Comparison of ENCODE assay signal across 8 cellular contexts in the genomic region with DNA sequence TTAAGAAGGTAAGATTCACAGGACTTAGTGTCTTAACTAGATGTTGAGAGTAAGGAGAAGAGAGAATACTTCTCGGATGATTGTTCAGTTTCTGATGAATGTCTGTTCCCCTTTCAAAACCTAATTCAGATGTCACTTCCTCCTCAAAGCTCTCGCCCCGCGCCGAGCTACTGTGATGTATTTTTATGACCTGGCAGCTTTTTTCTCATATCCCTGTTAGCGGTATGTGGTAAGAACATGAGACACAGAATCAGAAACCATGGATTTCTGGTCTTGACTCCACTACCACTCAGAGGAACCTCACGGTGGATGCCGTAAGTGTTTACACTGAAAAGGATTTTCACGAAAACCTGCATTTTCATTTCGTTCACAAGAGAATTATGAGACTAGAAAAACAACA. TPM values are rescaled to one million over a fixed set of nuclear protein-coding genes. Genes with fewer than 3 reads are reported as not detected.
DNase-seq lines count a peak whose midpoint lies in the region; ATAC-seq, FAIRE-seq and TF ChIP-seq lines count a peak whose summit lies in the region.

No MANE protein-coding gene starts in this region.

- H3K27ac ChIP-seq in GM12878 (ENCODE audit: control insufficient read depth, insufficient read depth) (peak overlapping the region; percentile 89), mesendoderm (ENCODE audit: low read depth, low read length) (no peak overlapping the region)

- peak; percentile 85 for ATAC-seq in GM18508 (IDR thresholded peaks at IDR 0.05; ENCODE audit: insufficient read depth, unreplicated experiment)
- ATAC-seq in HG02623 (IDR thresholded peaks at IDR 0.05; ENCODE audit: unreplicated experiment), result peak; percentile 81
- ATAC-seq in GM12878, result peak; percentile 87

- SMC1A ChIA-PET in GM12878 (lab: Charles Lee; ENCODE audit: uncharacterized antibody, unreplicated experiment), result interaction anchor here (0.6 to 2.9 kb wide), 31 partner anchors 9 to 797 kb away, joined by 3 to 84 read pairs (median 6); a partner anchor contains a TSS

- no peak overlapping the region for H2BK5ac ChIP-seq in mesendoderm (ENCODE audit: low read length)

- TF ChIP-seq POLR2A in GM12878 (IDR thresholded peaks at IDR 0.05; ENCODE audit: low read depth, low read length), result no peak

- peak overlapping the region; percentile 58 for H3K4me2 ChIP-seq in GM12878 (ENCODE audit: control insufficient read depth, insufficient read depth)
- H3K4me2 ChIP-seq in mesendoderm (ENCODE audit: low read length), result no peak overlapping the region

- POLR2A ChIA-PET in GM12878 (lab: Charles Lee), result interaction anchor here (0.8 to 3.6 kb wide), 15 partner anchors 9 to 94 kb away, joined by 3 to 22 read pairs (median 4); a partner anchor contains a TSS

- WGBS in GM12878 (ENCODE audit: insufficient coverage, insufficient replicate concordance, low lambda C conversion rate, missing lambda C conversion rate), result 1% methylated on average over 10 of the region's 10 CpGs
- WGBS in mesendoderm (ENCODE audit: extremely low coverage, insufficient coverage, low lambda C conversion rate), result no CpG with 5 or more reads among the region's 10 CpGs

- RAD21 ChIA-PET in GM12878 (lab: Charles Lee; ENCODE audit: unreplicated experiment), result interaction anchor here (1.1 to 2.8 kb wide), 24 partner anchors 9 to 171 kb away, joined by 3 to 41 read pairs (median 7); a partner anchor contains a TSS

- H3K56ac ChIP-seq in mesendoderm (ENCODE audit: low read length), result no peak overlapping the region

- no TSS peak for BruUV-seq in GM12878 (replicated peaks; lab: Mats Ljungman, UMichigan)

- no peak overlapping the region for H3K18ac ChIP-seq in mesendoderm (ENCODE audit: low read length)

- H3K79me2 ChIP-seq in GM12878 (ENCODE audit: control insufficient read depth, insufficient read depth, low read length) (no peaks in the 10 kb centered on the region), mesendoderm (ENCODE audit: control insufficient read depth, insufficient read depth, low read length) (no peaks in the 10 kb centered on the region)

- peak; percentile 99 for FAIRE-seq in GM12878 (lab: Jason Lieb, UNC)

- no peak overlapping the region for H3K4ac ChIP-seq in mesendoderm (ENCODE audit: low read depth, low read length)

- no peaks in the 10 kb centered on the region for H3K27me3 Mint-ChIP-seq in stimulated activated naive CD8-positive, alpha-beta T cell treated with anti-CD3 and anti-CD28 coated beads, Interleukin-15, Interleukin-2, amounts not matched to agents 100 ng/mL and 50 ng/mL, for 24 hours
- H3K27me3 Mint-ChIP-seq in glutamatergic neuron (ENCODE audit: unreplicated experiment), result no peaks in the 10 kb centered on the region

- no peaks in the 10 kb centered on the region for H4K20me1 ChIP-seq in GM12878 (ENCODE audit: control insufficient read depth, insufficient read depth)

- H3K27me3 ChIP-seq in GM12878 (replicated peaks in 1 of 2; ENCODE audit: control insufficient read depth in 2 of 2, insufficient read depth in 2 of 2, low read length in 1 of 2) (no peaks in the 10 kb centered on the region), mesendoderm (ENCODE audit: insufficient read depth, low read length, poor library complexity) (no peaks in the 10 kb centered on the region)

- no peak overlapping the region for H2BK15ac ChIP-seq in mesendoderm (replicated peaks; ENCODE audit: low read depth)

- H3K36me3 ChIP-seq in GM12878 (ENCODE audit: control insufficient read depth in 2 of 2, insufficient read depth in 2 of 2, low read length in 1 of 2), result no peaks in the 10 kb centered on the region; a peak in 2 of 4 replicates
- H3K36me3 ChIP-seq in mesendoderm (ENCODE audit: control insufficient read depth, insufficient read depth, low read length), result no peaks in the 10 kb centered on the region

- peak; percentile 74 to 77; a peak in 3 of 4 replicates for TF ChIP-seq EP300 in GM12878 (IDR thresholded peaks at IDR 0.05; ENCODE audit: borderline replicate concordance in 1 of 2, control insufficient read depth in 1 of 2, low read depth in 2 of 2, low read length in 2 of 2)

- CTCF ChIA-PET in GM12878 (lab: Yijun Ruan, JAX), result interaction anchor here (0.7 to 2.7 kb wide), 21 partner anchors 9 to 275 kb away, joined by 3 to 20 read pairs (median 5); a partner anchor contains a TSS

- H3K79me1 ChIP-seq in mesendoderm (ENCODE audit: low read length), result no peaks in the 10 kb centered on the region

- no peak for TF ChIP-seq RAD21 in GM12878 (IDR thresholded peaks at IDR 0.05; ENCODE audit: insufficient read depth, low read depth, low read length)

- H3K23ac ChIP-seq in mesendoderm (ENCODE audit: low read length), result no peak overlapping the region

- H2AK5ac ChIP-seq in mesendoderm (ENCODE audit: low read length), result no peak overlapping the region

- TF ChIP-seq CTCF in GM12878 (IDR thresholded peaks at IDR 0.05 in 2 of 3, conservative IDR thresholded peaks at IDR 0.05 in 1 of 3; ENCODE audit: control insufficient read depth in 2 of 3, extremely low read depth in 1 of 3, insufficient read depth in 1 of 3, low read depth in 3 of 3, low read length in 3 of 3) (no peak), glutamatergic neuron (IDR thresholded peaks at IDR 0.05; ENCODE audit: partially characterized antibody, unreplicated experiment) (no peak)

- H3K4me3 Mint-ChIP-seq in stimulated activated naive CD8-positive, alpha-beta T cell treated with anti-CD3 and anti-CD28 coated beads, Interleukin-15, Interleukin-2, amounts not matched to agents 100 ng/mL and 50 ng/mL, for 24 hours, result peak overlapping the region; percentile 65
- no peak overlapping the region for H3K4me3 Mint-ChIP-seq in glutamatergic neuron (ENCODE audit: unreplicated experiment)

- intact Hi-C loops in GM12878 (cut with micrococcal nuclease; ENCODE audit: unreplicated experiment), result loop anchor here (1.0 to 5.0 kb wide), 4 partner anchors 47 to 105 kb away; a partner anchor contains a TSS

- peak overlapping the region; percentile 58 for H3K9ac ChIP-seq in GM12878 (ENCODE audit: control insufficient read depth, insufficient read depth, low read length)
- no peak overlapping the region for H3K9ac ChIP-seq in mesendoderm (ENCODE audit: low read length)

- H2BK120ac ChIP-seq in mesendoderm (ENCODE audit: low read depth, low read length), result no peak overlapping the region

- no peaks in the 10 kb centered on the region for H3K9me3 ChIP-seq in GM12878 (replicated peaks; ENCODE audit: control insufficient read depth, insufficient read depth, low read length)

- peak overlapping the region; percentile 90 for H3K27ac Mint-ChIP-seq in stimulated activated naive CD8-positive, alpha-beta T cell treated with anti-CD3 and anti-CD28 coated beads, Interleukin-15, Interleukin-2, amounts not matched to agents 100 ng/mL and 50 ng/mL, for 24 hours
- H3K27ac Mint-ChIP-seq in glutamatergic neuron (ENCODE audit: unreplicated experiment), result no peak overlapping the region

- H2AFZ ChIP-seq in GM12878 (ENCODE audit: control insufficient read depth, low read depth, low read length), result peak overlapping the region; percentile 89

- in situ Hi-C loops in GM12878 (cut with MboI), result no loop called here

- H3K4me3 ChIP-seq in GM12878, result peak overlapping the region; percentile 36; the same call in 1 of the 2 replicates
- H3K4me3 ChIP-seq in mesendoderm (ENCODE audit: low read length), result no peak overlapping the region

- no peaks in the 10 kb centered on the region for H3K9me3 Mint-ChIP-seq in stimulated activated naive CD8-positive, alpha-beta T cell treated with anti-CD3 and anti-CD28 coated beads, Interleukin-15, Interleukin-2, amounts not matched to agents 100 ng/mL and 50 ng/mL, for 24 hours
- no peaks in the 10 kb centered on the region for H3K9me3 Mint-ChIP-seq in glutamatergic neuron (ENCODE audit: unreplicated experiment)

- no peak overlapping the region for H4K8ac ChIP-seq in mesendoderm (ENCODE audit: low read depth, low read length)

- H3K4me1 Mint-ChIP-seq in stimulated activated naive CD8-positive, alpha-beta T cell treated with anti-CD3 and anti-CD28 coated beads, Interleukin-15, Interleukin-2, amounts not matched to agents 100 ng/mL and 50 ng/mL, for 24 hours (ENCODE audit: low read depth), result peaks cover 42% of the 10 kb centered on the region
- no peaks in the 10 kb centered on the region for H3K4me1 Mint-ChIP-seq in glutamatergic neuron (ENCODE audit: low read depth, unreplicated experiment)

- peaks cover 8% of the 10 kb centered on the region for H3K36me3 Mint-ChIP-seq in stimulated activated naive CD8-positive, alpha-beta T cell treated with anti-CD3 and anti-CD28 coated beads, Interleukin-15, Interleukin-2, amounts not matched to agents 100 ng/mL and 50 ng/mL, for 24 hours (ENCODE audit: low read depth)
- no peaks in the 10 kb centered on the region for H3K36me3 Mint-ChIP-seq in glutamatergic neuron (ENCODE audit: unreplicated experiment)

- DNase-seq in NOMO-1 treated with dmso at 0.1 percent for 144 hours (lab: John Stamatoyannopoulos, UW; ENCODE audit: unreplicated experiment), result peak; percentile 80
- peak; percentile 86 for DNase-seq in GM12878 (ENCODE audit: low read depth, low spot score)
- DNase-seq in glutamatergic neuron, result no peak
- no peak for DNase-seq in mesenteric fat pad (ENCODE audit: low spot score)
- no peak for DNase-seq in mesendoderm

- H3K4me1 ChIP-seq in GM12878 (ENCODE audit: control insufficient read depth, insufficient read depth, low read length) (peaks cover 36% of the 10 kb centered on the region), mesendoderm (ENCODE audit: control insufficient read depth, low read depth, low read length) (no peaks in the 10 kb centered on the region)

- H4K5ac ChIP-seq in mesendoderm (ENCODE audit: low read length), result no peak overlapping the region

RNA-seq across cellular contexts. Expression of a gene that starts 48.4 kb away (rescaled TPM):
- total RNA-seq in GM12878 (2013; cell fraction: nucleolus; rRNA removed), result 100 and 101 TPM in 2 replicates
- 16.3 and 23.1 TPM in 2 replicates for total RNA-seq in GM12878 (2014; rRNA removed)
- total RNA-seq in GM12878 (2014; rRNA removed; fragmentation: Illumina TruSeq; extraction: Trizol), result 23.4 and 25.4 TPM in 2 replicates
- total RNA-seq in GM12878 (2021), result 16.5 and 19.5 TPM in 2 replicates
- 7.2 TPM for polyA plus RNA-seq in GM12878 (2011; ENCODE audit: low read depth)
- 49.9 and 77.7 TPM in 2 replicates for polyA plus RNA-seq in GM12878 (2011; rRNA removed)
- polyA plus RNA-seq in GM12878 (2011; cell fraction: cytosol; rRNA removed), result 14.3 and 14.7 TPM in 2 replicates
- 65.4 and 73.5 TPM in 2 replicates for polyA plus RNA-seq in GM12878 (2011; cell fraction: nucleus; rRNA removed)
- 12.1 and 15.9 TPM in 2 replicates for polyA plus RNA-seq in GM12878 (2012)
- polyA plus RNA-seq in GM12878 (2014; fragmentation: Illumina TruSeq; extraction: Trizol), result 27.3 and 33.7 TPM in 2 replicates
- polyA plus RNA-seq in GM12878 (2014; fragmentation: Nextera tagmentation; extraction: Ambion mirVana), result 10 to 100 TPM in 1 of 2 experiments, 1 to 10 TPM in 1; 7.7 to 11.4 TPM
- 23.8 and 23.9 TPM in 2 replicates for polyA plus RNA-seq in GM12878 (2014; rRNA removed)
- 10 to 100 TPM; 41.8 to 44.2 TPM for polyA plus RNA-seq in GM12878 (2016; fragmentation: Nextera tagmentation; extraction: Ambion mirVana)
- 22.0 and 27.0 TPM in 2 replicates for polyA minus RNA-seq in GM12878 (2011; rRNA and poly(A)+ RNA removed)
- 10.0 and 11.5 TPM in 2 replicates for polyA minus RNA-seq in GM12878 (2011; cell fraction: cytosol; rRNA and poly(A)+ RNA removed)
- 25.6 and 30.8 TPM in 2 replicates for polyA minus RNA-seq in GM12878 (2011; cell fraction: nucleus; rRNA and poly(A)+ RNA removed)
- total RNA-seq in glutamatergic neuron (ENCODE audit: unreplicated experiment), result 12.1 TPM
- total RNA-seq in mesenteric fat pad, result 8.6 TPM
- polyA plus RNA-seq in mesendoderm (2013, experiment 1 of 2), result 24.0 TPM
- 24.6 TPM for polyA plus RNA-seq in mesendoderm (2013, experiment 2 of 2)

Comparison
In these comparisons a context has a peak if more than half of its experiments do, and no peak if none do; other contexts are left out.
1. DNase-seq: peak in NOMO-1 treated with dmso at 0.1 percent for 144 hours (single experiment) and GM12878 (single experiment); none in glutamatergic neuron (single experiment), mesenteric fat pad (single experiment) and mesendoderm (single experiment).
2. Peak in every context shown above with its lines, with median percentiles within 50 percentile points of each other: ATAC-seq.